In genomic region chr22:23144432-23144831, GRCh38 we compare ENCODE assay signal across 1 cellular context.
TF ChIP-seq lines count a peak whose summit lies in the region.

No MANE protein-coding gene starts in this region.

TF ChIP-seq in A549, 52 proteins besides CTCF, POLR2A, EP300 and RAD21 (continued from another document):
- no peak for TF ChIP-seq HMGXB4 (CRISPR knock-in tag; IDR thresholded peaks at IDR 0.05; ENCODE audit: borderline replicate concordance)
